In the genomic region with DNA sequence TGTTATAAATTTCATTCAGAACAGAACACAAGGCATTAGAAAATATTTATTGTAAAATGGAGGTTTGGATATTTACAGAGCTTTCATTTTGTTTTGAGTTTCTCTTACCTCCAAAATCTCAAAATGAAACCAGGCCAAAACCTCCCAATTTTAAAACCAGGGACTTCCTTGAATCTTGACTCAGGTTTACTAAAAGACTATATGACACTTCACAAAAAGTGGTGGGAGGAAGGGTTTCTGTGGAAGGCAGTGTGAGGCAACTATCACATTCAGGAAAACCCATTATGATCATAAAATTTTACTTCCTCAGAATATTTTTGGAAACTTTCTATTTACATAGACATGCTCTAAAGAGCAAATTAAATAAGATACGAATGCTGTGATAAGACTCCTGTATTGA, we compare ENCODE assay signal across 20 cellular contexts.
DNase-seq lines count a peak whose midpoint lies in the region; ATAC-seq, FAIRE-seq and TF ChIP-seq lines count a peak whose summit lies in the region.
"Had no signal": no experiment of that assay in that cellular context is flagged by ENCODE, and none has a peak within 500 bp of the region (broad histone marks: within the 10 kb centered on the region; RNA-seq: fewer than 3 reads in every experiment).

No MANE protein-coding gene starts in this region.

- peaks cover 5% of the 10 kb centered on the region for H3K4me1 Mint-ChIP-seq in activated T-helper 17 cell treated with anti-CD3 and anti-CD28 coated beads, Interleukin-2, amount 50 U/mL, for 72 hours

- H3K27ac ChIP-seq in A673 (ENCODE audit: low read depth, low read length, poor library complexity, severe bottlenecking) = no peak overlapping the region
- H3K27ac ChIP-seq: psoas muscle, RWPE1 had no signal

- CTCF ChIA-PET in A673 (lab: Charles Lee) = no interaction called here

- H3K36me3 Mint-ChIP-seq in activated T-helper 17 cell treated with anti-CD3 and anti-CD28 coated beads, Interleukin-2, amount 50 U/mL, for 72 hours (ENCODE audit: low read depth) = no peaks in the 10 kb centered on the region

- H3K9me3 Mint-ChIP-seq in activated T-helper 17 cell treated with anti-CD3 and anti-CD28 coated beads, Interleukin-2, amount 50 U/mL, for 72 hours = peaks cover 4% of the 10 kb centered on the region
- H3K9me3 Mint-ChIP-seq: dendritic cell treated with granulocyte-macrophage colony-stimulating factor and Interleukin-4, amounts not matched to agents 40 ng/mL and 50 ng/mL, for 4 days had no signal

- peak overlapping the region; percentile 38 for H3K4me3 Mint-ChIP-seq in activated T-helper 17 cell treated with anti-CD3 and anti-CD28 coated beads, Interleukin-2, amount 50 U/mL, for 72 hours
- H3K4me3 Mint-ChIP-seq: dendritic cell treated with granulocyte-macrophage colony-stimulating factor and Interleukin-4, amounts not matched to agents 40 ng/mL and 50 ng/mL, for 4 days had no signal

- no peak for TF ChIP-seq CTCF in NB4 (IDR thresholded peaks at IDR 0.05; ENCODE audit: low read depth, low read length)
- TF ChIP-seq CTCF in A673 (conservative IDR thresholded peaks at IDR 0.05; ENCODE audit: low read depth, low read length) = no peak

- peak; percentile 19 for FAIRE-seq in A204.1 (lab: Jason Lieb, UNC)

- intact Hi-C loops in A673 (cut with micrococcal nuclease; ENCODE audit: unreplicated experiment) = no loop called here

- H3K9me3 ChIP-seq in A673 (ENCODE audit: low read depth, low read length, poor library complexity, severe bottlenecking) = no peaks in the 10 kb centered on the region
- H3K9me3 ChIP-seq: psoas muscle had no signal

- DNase-seq in CD1c-positive myeloid dendritic cell (ENCODE audit: extremely low spot score) = peak; percentile 85
- DNase-seq in NB4 (ENCODE audit: low read depth) = peak; percentile 45
- DNase-seq in 8988T = no peak
- no peak for DNase-seq in NCI-H2227 treated with DMSO at 0.1 percent for 48 hours (lab: John Stamatoyannopoulos, UW)
- DNase-seq in A673 (ENCODE audit: low spot score) = no peak
- DNase-seq: activated CD4-positive, CD25-positive, alpha-beta regulatory T cell; activated CD8-positive, alpha-beta memory T cell treated with anti-CD3 and anti-CD28 coated beads, Interleukin-2, amount 50 U/mL, for 4 hours; activated naive CD4-positive, alpha-beta T cell treated with Interleukin-2 at 50 U/mL for 16 hours; anterior cingulate cortex; DMS53; GDM1; kidney glomerular epithelial cell; NCI-H1417; NCI-H524; psoas muscle had no signal

- no peaks in the 10 kb centered on the region for H3K27me3 ChIP-seq in A673 (replicated peaks; ENCODE audit: insufficient read depth, low read depth, low read length, poor library complexity)

- no peaks in the 10 kb centered on the region for H3K36me3 ChIP-seq in A673 (ENCODE audit: insufficient read depth, low read length, poor library complexity, severe bottlenecking)

- H3K27me3 Mint-ChIP-seq in activated T-helper 17 cell treated with anti-CD3 and anti-CD28 coated beads, Interleukin-2, amount 50 U/mL, for 72 hours = peaks cover 4% of the 10 kb centered on the region

- H3K4me1 ChIP-seq in A673 (ENCODE audit: insufficient read depth, low read length, poor library complexity, severe bottlenecking) = no peaks in the 10 kb centered on the region
- H3K4me1 ChIP-seq: psoas muscle had no signal

- no TSS peak for BruUV-seq in A673 (replicated peaks; lab: Mats Ljungman, UMichigan)

- ATAC-seq in activated T-helper 17 cell treated with anti-CD3 and anti-CD28 coated beads, Interleukin-2, amount 50 U/mL, for 72 hours (replicated peaks) = peak; percentile 85
- ATAC-seq: psoas muscle, SK-N-SH treated with all-trans-retinoic acid at 6 μM for 48 hours had no signal

- POLR2A ChIA-PET in A673 (lab: Charles Lee; ENCODE audit: low non-redundant PET) = no interaction called here

- H3K4me3 ChIP-seq in NB4 (ENCODE audit: low read depth, low read length) = no peak overlapping the region
- H3K4me3 ChIP-seq in A673 (ENCODE audit: low read depth, low read length, poor library complexity, severe bottlenecking) = no peak overlapping the region
- H3K4me3 ChIP-seq: psoas muscle had no signal

- no peak for TF ChIP-seq POLR2A in NB4 (IDR thresholded peaks at IDR 0.05; ENCODE audit: extremely low read depth, insufficient read length)

- H3K27ac Mint-ChIP-seq in activated T-helper 17 cell treated with anti-CD3 and anti-CD28 coated beads, Interleukin-2, amount 50 U/mL, for 72 hours = peak overlapping the region; percentile 5
- H3K27ac Mint-ChIP-seq: dendritic cell treated with granulocyte-macrophage colony-stimulating factor and Interleukin-4, amounts not matched to agents 40 ng/mL and 50 ng/mL, for 4 days had no signal

Comparison
In these comparisons a context has a peak if more than half of its experiments do, and no peak if none do; other contexts are left out.
1. DNase-seq: peak in CD1c-positive myeloid dendritic cell (single experiment) and NB4 (single experiment); none in 8988T (single experiment), NCI-H2227 treated with DMSO at 0.1 percent for 48 hours (single experiment) and A673 (single experiment).